In the genomic region with DNA sequence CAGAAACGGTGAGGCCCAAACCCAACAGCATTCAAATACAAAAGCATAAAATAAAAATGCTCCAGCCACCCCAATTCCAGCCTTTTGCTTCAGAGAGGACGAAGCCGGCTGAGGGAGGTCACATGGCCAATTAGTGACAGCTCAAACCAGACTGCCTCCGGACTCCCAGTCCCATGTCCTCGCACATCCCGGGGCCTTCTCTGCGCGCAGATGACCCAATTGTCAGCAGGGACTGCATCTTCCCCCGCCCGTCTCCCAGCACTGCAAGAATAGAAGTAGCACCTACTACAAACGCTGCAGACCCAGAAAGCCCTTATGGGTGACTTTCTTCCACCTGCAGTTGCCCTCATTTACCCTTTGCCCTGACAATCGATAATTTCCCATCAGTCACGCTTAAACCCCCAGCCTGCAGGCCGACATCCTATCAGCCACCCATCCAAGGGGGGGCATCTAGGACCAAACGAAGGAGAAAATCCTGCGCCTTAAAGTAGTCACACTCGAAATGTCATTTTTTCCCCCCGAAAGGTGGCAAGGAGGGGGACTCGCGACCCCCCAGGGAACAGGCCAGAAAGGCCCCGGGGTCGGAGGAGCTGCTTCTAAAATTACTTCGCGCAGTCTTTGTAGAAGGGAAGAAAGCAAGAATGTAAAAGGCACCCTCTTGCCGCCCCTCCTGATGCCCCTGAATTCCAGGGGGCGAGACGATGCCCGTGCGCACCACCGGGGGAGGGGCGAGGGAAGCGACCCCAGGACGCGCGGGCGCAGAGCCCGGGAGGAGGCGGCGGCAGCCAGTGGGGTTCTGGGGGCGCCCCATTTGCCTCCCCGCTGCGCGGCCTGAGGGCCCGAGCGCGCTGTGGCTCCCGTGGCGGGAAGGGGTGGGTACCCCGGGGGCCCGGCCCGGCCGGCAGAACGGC, we compare ENCODE assay signal across 1 cellular context.
A peak's percentile ranks its signal among the peaks of the same experiment; 100 is the strongest.
TF ChIP-seq lines count a peak whose summit lies in the region.

No MANE protein-coding gene starts in this region.

TF ChIP-seq in HepG2, 621 proteins besides CTCF, POLR2A, EP300 and RAD21 (continued from another document and continues in another):
- TF ChIP-seq ZNF557 (CRISPR knock-in tag; IDR thresholded peaks at IDR 0.05): peak; percentile 81; the same call in 1 of the 2 replicates
- TF ChIP-seq ZKSCAN1 (IDR thresholded peaks at IDR 0.05; ENCODE audit: low read length): no peak
- TF ChIP-seq SRSF9 (IDR thresholded peaks at IDR 0.05; ENCODE audit: borderline replicate concordance, insufficient read depth, low read depth, low read length, poor library complexity, severe bottlenecking): no peak
- TF ChIP-seq NCOA2 (CRISPR knock-in tag; IDR thresholded peaks at IDR 0.05): peak; percentile 50; the same call in 1 of the 2 replicates
- peak; percentile 86 for TF ChIP-seq BORCS8-MEF2B (CRISPR knock-in tag; IDR thresholded peaks at IDR 0.05)
- TF ChIP-seq PTBP1 (IDR thresholded peaks at IDR 0.05; ENCODE audit: low read depth, low read length, poor library complexity, severe bottlenecking): peak; percentile 39
- peak; percentile 94 for TF ChIP-seq TGIF2 (CRISPR knock-in tag; IDR thresholded peaks at IDR 0.05)
- TF ChIP-seq ZNF326 (CRISPR knock-in tag; IDR thresholded peaks at IDR 0.05; ENCODE audit: borderline replicate concordance): no peak
- TF ChIP-seq ZFP36L2 (CRISPR knock-in tag; IDR thresholded peaks at IDR 0.05): no peak
- TF ChIP-seq, protein P1, sequence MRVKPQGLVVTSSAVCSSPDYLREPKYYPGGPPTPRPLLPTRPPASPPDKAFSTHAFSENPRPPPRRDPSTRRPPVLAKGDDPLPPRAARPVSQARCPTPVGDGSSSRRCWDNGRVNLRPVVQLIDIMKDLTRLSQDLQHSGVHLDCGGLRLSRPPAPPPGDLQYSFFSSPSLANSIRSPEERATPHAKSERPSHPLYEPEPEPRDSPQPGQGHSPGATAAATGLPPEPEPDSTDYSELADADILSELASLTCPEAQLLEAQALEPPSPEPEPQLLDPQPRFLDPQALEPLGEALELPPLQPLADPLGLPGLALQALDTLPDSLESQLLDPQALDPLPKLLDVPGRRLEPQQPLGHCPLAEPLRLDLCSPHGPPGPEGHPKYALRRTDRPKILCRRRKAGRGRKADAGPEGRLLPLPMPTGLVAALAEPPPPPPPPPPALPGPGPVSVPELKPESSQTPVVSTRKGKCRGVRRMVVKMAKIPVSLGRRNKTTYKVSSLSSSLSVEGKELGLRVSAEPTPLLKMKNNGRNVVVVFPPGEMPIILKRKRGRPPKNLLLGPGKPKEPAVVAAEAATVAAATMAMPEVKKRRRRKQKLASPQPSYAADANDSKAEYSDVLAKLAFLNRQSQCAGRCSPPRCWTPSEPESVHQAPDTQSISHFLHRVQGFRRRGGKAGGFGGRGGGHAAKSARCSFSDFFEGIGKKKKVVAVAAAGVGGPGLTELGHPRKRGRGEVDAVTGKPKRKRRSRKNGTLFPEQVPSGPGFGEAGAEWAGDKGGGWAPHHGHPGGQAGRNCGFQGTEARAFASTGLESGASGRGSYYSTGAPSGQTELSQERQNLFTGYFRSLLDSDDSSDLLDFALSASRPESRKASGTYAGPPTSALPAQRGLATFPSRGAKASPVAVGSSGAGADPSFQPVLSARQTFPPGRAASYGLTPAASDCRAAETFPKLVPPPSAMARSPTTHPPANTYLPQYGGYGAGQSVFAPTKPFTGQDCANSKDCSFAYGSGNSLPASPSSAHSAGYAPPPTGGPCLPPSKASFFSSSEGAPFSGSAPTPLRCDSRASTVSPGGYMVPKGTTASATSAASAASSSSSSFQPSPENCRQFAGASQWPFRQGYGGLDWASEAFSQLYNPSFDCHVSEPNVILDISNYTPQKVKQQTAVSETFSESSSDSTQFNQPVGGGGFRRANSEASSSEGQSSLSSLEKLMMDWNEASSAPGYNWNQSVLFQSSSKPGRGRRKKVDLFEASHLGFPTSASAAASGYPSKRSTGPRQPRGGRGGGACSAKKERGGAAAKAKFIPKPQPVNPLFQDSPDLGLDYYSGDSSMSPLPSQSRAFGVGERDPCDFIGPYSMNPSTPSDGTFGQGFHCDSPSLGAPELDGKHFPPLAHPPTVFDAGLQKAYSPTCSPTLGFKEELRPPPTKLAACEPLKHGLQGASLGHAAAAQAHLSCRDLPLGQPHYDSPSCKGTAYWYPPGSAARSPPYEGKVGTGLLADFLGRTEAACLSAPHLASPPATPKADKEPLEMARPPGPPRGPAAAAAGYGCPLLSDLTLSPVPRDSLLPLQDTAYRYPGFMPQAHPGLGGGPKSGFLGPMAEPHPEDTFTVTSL (CRISPR knock-in tag; IDR thresholded peaks at IDR 0.05; ENCODE audit: borderline replicate concordance): no peak
- TF ChIP-seq NONO (IDR thresholded peaks at IDR 0.05): no peak
- 0 out of 2 replicates have a peak, but pooled peaks have one; percentile 13 for TF ChIP-seq NONO (CRISPR knock-in tag; conservative IDR thresholded peaks at IDR 0.05)
- 0 out of 2 replicates have a peak, but pooled peaks have one; percentile 17 for TF ChIP-seq ZNF124 (CRISPR knock-in tag; IDR thresholded peaks at IDR 0.05)
- TF ChIP-seq, protein P2, sequence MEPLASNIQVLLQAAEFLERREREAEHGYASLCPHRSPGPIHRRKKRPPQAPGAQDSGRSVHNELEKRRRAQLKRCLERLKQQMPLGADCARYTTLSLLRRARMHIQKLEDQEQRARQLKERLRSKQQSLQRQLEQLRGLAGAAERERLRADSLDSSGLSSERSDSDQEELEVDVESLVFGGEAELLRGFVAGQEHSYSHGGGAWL (CRISPR knock-in tag; IDR thresholded peaks at IDR 0.05): no peak
- TF ChIP-seq IRX3 (CRISPR knock-in tag; IDR thresholded peaks at IDR 0.05; ENCODE audit: borderline replicate concordance, low read depth): 0 out of 2 replicates have a peak, but pooled peaks have one; percentile 18
- no peak for TF ChIP-seq HDAC6 (IDR thresholded peaks at IDR 0.05; ENCODE audit: low read depth, low read length)
- TF ChIP-seq CCAR2 (optimal IDR thresholded peaks at IDR 0.05; ENCODE audit: low read depth, low read length): no peak
- peak; percentile 95 for TF ChIP-seq ZNF879 (CRISPR knock-in tag; IDR thresholded peaks at IDR 0.05)
- TF ChIP-seq ZNF451 (CRISPR knock-in tag; IDR thresholded peaks at IDR 0.05): no peak
- TF ChIP-seq ELF4 (CRISPR knock-in tag; IDR thresholded peaks at IDR 0.05; ENCODE audit: borderline replicate concordance): peak; percentile 75
- TF ChIP-seq ZNF703 (CRISPR knock-in tag; IDR thresholded peaks at IDR 0.05; ENCODE audit: borderline replicate concordance): peak; percentile 56; the same call in 1 of the 2 replicates
- peak; percentile 72; the same call in 1 of the 2 replicates for TF ChIP-seq ZMAT3 (CRISPR knock-in tag; conservative IDR thresholded peaks at IDR 0.05)
- TF ChIP-seq, protein P3, sequence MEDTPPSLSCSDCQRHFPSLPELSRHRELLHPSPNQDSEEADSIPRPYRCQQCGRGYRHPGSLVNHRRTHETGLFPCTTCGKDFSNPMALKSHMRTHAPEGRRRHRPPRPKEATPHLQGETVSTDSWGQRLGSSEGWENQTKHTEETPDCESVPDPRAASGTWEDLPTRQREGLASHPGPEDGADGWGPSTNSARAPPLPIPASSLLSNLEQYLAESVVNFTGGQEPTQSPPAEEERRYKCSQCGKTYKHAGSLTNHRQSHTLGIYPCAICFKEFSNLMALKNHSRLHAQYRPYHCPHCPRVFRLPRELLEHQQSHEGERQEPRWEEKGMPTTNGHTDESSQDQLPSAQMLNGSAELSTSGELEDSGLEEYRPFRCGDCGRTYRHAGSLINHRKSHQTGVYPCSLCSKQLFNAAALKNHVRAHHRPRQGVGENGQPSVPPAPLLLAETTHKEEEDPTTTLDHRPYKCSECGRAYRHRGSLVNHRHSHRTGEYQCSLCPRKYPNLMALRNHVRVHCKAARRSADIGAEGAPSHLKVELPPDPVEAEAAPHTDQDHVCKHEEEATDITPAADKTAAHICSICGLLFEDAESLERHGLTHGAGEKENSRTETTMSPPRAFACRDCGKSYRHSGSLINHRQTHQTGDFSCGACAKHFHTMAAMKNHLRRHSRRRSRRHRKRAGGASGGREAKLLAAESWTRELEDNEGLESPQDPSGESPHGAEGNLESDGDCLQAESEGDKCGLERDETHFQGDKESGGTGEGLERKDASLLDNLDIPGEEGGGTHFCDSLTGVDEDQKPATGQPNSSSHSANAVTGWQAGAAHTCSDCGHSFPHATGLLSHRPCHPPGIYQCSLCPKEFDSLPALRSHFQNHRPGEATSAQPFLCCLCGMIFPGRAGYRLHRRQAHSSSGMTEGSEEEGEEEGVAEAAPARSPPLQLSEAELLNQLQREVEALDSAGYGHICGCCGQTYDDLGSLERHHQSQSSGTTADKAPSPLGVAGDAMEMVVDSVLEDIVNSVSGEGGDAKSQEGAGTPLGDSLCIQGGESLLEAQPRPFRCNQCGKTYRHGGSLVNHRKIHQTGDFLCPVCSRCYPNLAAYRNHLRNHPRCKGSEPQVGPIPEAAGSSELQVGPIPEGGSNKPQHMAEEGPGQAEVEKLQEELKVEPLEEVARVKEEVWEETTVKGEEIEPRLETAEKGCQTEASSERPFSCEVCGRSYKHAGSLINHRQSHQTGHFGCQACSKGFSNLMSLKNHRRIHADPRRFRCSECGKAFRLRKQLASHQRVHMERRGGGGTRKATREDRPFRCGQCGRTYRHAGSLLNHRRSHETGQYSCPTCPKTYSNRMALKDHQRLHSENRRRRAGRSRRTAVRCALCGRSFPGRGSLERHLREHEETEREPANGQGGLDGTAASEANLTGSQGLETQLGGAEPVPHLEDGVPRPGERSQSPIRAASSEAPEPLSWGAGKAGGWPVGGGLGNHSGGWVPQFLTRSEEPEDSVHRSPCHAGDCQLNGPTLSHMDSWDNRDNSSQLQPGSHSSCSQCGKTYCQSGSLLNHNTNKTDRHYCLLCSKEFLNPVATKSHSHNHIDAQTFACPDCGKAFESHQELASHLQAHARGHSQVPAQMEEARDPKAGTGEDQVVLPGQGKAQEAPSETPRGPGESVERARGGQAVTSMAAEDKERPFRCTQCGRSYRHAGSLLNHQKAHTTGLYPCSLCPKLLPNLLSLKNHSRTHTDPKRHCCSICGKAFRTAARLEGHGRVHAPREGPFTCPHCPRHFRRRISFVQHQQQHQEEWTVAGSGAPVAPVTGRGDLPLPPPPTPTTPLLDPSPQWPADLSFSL (CRISPR knock-in tag; IDR thresholded peaks at IDR 0.05): no peak
- no peak for TF ChIP-seq SP140L (CRISPR knock-in tag; IDR thresholded peaks at IDR 0.05; ENCODE audit: borderline replicate concordance)
- no peak for TF ChIP-seq SUZ12 (IDR thresholded peaks at IDR 0.05; ENCODE audit: low read depth, low read length)
- TF ChIP-seq GATAD1 (CRISPR knock-in tag; IDR thresholded peaks at IDR 0.05): peak; percentile 57; the same call in 1 of the 2 replicates
- TF ChIP-seq ZNF232 (CRISPR knock-in tag; IDR thresholded peaks at IDR 0.05; ENCODE audit: borderline replicate concordance): peak; percentile 73; the same call in 1 of the 2 replicates
- peak; percentile 19; the same call in 1 of the 2 replicates for TF ChIP-seq ZBTB7B (CRISPR knock-in tag; IDR thresholded peaks at IDR 0.05)
- TF ChIP-seq, protein P4, sequence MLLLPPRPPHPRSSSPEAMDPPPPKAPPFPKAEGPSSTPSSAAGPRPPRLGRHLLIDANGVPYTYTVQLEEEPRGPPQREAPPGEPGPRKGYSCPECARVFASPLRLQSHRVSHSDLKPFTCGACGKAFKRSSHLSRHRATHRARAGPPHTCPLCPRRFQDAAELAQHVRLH (CRISPR knock-in tag; IDR thresholded peaks at IDR 0.05; ENCODE audit: borderline replicate concordance, low read depth): peak; percentile 64; the same call in 1 of the 2 replicates
- peak; percentile 16; the same call in 1 of the 2 replicates for TF ChIP-seq ZNF709 (CRISPR knock-in tag; IDR thresholded peaks at IDR 0.05)
- TF ChIP-seq NFKBIZ (CRISPR knock-in tag; IDR thresholded peaks at IDR 0.05): 0 out of 2 replicates have a peak, but pooled peaks have one; percentile 39
- no peak for TF ChIP-seq HCFC1 (IDR thresholded peaks at IDR 0.05; ENCODE audit: low read depth, low read length)
- no peak; the same call in 1 of the 2 replicates for TF ChIP-seq ZNF792 (CRISPR knock-in tag; IDR thresholded peaks at IDR 0.05)
- TF ChIP-seq, protein P5, sequence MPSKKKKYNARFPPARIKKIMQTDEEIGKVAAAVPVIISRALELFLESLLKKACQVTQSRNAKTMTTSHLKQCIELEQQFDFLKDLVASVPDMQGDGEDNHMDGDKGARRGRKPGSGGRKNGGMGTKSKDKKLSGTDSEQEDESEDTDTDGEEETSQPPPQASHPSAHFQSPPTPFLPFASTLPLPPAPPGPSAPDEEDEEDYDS (CRISPR knock-in tag; IDR thresholded peaks at IDR 0.05): no peak
- peak; percentile 82 for TF ChIP-seq ZFX (CRISPR knock-in tag; IDR thresholded peaks at IDR 0.05; ENCODE audit: low read depth)
- TF ChIP-seq, protein P6, sequence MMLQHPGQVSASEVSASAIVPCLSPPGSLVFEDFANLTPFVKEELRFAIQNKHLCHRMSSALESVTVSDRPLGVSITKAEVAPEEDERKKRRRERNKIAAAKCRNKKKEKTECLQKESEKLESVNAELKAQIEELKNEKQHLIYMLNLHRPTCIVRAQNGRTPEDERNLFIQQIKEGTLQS (CRISPR knock-in tag; IDR thresholded peaks at IDR 0.05): 0 out of 2 replicates have a peak, but pooled peaks have one; percentile 15
- TF ChIP-seq, protein P7, sequence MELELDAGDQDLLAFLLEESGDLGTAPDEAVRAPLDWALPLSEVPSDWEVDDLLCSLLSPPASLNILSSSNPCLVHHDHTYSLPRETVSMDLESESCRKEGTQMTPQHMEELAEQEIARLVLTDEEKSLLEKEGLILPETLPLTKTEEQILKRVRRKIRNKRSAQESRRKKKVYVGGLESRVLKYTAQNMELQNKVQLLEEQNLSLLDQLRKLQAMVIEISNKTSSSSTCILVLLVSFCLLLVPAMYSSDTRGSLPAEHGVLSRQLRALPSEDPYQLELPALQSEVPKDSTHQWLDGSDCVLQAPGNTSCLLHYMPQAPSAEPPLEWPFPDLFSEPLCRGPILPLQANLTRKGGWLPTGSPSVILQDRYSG (CRISPR knock-in tag; IDR thresholded peaks at IDR 0.05): peak; percentile 74; the same call in 1 of the 2 replicates
- TF ChIP-seq ZFAT (CRISPR knock-in tag; conservative IDR thresholded peaks at IDR 0.05): no peak
- TF ChIP-seq ZNF788 (CRISPR knock-in tag; IDR thresholded peaks at IDR 0.05; ENCODE audit: borderline replicate concordance): no peak
- no peak for TF ChIP-seq ZNF496 (CRISPR knock-in tag; IDR thresholded peaks at IDR 0.05; ENCODE audit: insufficient replicate concordance)
- TF ChIP-seq ZNF7 (CRISPR knock-in tag; IDR thresholded peaks at IDR 0.05): no peak
- no peak for TF ChIP-seq ARNT (IDR thresholded peaks at IDR 0.05)
- TF ChIP-seq SIX4 (CRISPR knock-in tag; IDR thresholded peaks at IDR 0.05): no peak
- TF ChIP-seq, protein P8, sequence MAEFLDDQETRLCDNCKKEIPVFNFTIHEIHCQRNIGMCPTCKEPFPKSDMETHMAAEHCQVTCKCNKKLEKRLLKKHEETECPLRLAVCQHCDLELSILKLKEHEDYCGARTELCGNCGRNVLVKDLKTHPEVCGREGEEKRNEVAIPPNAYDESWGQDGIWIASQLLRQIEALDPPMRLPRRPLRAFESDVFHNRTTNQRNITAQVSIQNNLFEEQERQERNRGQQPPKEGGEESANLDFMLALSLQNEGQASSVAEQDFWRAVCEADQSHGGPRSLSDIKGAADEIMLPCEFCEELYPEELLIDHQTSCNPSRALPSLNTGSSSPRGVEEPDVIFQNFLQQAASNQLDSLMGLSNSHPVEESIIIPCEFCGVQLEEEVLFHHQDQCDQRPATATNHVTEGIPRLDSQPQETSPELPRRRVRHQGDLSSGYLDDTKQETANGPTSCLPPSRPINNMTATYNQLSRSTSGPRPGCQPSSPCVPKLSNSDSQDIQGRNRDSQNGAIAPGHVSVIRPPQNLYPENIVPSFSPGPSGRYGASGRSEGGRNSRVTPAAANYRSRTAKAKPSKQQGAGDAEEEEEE (CRISPR knock-in tag; IDR thresholded peaks at IDR 0.05; ENCODE audit: borderline replicate concordance): no peak
